In the genomic region with DNA sequence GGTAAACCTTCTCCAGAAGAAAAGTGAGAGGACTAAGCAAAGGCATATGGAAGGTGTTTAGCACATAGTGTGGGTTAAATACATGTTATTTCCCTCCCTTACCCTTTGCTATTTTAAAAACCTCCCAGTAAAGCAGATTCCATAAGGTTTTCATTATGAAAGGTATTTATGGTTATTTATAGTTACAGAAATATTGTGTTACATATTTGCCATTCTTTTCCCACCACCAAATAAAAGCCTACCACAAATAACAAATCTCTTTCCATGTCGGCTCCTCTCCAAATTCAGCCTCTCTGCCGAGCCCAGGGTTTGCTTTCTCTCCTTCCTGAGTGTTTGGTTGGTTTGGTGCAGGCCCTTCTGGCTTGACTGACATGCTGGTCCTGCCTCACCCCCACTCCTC, we compare ENCODE assay signal across 24 cellular contexts.
A peak's percentile ranks its signal among the peaks of the same experiment; 100 is the strongest.
DNase-seq lines count a peak whose midpoint lies in the region; ATAC-seq and TF ChIP-seq lines count a peak whose summit lies in the region.
"Had no signal": no experiment of that assay in that cellular context is flagged by ENCODE, and none has a peak within 500 bp of the region (broad histone marks: within the 10 kb centered on the region; RNA-seq: fewer than 3 reads in every experiment).

No MANE protein-coding gene starts in this region.

- H3K9me2 ChIP-seq in SK-N-SH = no peaks in the 10 kb centered on the region

- H3F3A ChIP-seq in SK-N-SH (replicated peaks; ENCODE audit: insufficient read depth) = no peaks in the 10 kb centered on the region

- no peaks in the 10 kb centered on the region for H3K9me3 ChIP-seq in SK-N-SH
- H3K9me3 ChIP-seq in fibroblast of lung (ENCODE audit: control insufficient read depth, insufficient read depth, low read depth, low read length) = no peaks in the 10 kb centered on the region
- peaks cover 0 to 3% of the 10 kb centered on the region in 2 donors for H3K9me3 ChIP-seq in neuronal stem cell (replicated peaks in 1 of 2; ENCODE audit: control insufficient read depth in 2 of 2, insufficient read depth in 1 of 2, low read depth in 1 of 2, low read length in 2 of 2)
- H3K9me3 ChIP-seq: heart left ventricle had no signal

- no peak overlapping the region for H2BK5ac ChIP-seq in neuronal stem cell (ENCODE audit: low read length)

- no peaks in the 10 kb centered on the region for H3K4me1 Mint-ChIP-seq in activated CD4-positive, alpha-beta T cell treated with anti-CD3 and anti-CD28 coated beads for 36 hours
- H3K4me1 Mint-ChIP-seq: activated B cell treated with CpG ODN at 0.5 μM for 24 hours; memory B cell; naive thymus-derived CD4-positive, alpha-beta T cell had no signal

- H3K36me3 ChIP-seq in SK-N-SH (replicated peaks in 1 of 2; ENCODE audit: control insufficient read depth in 1 of 2, insufficient read depth in 2 of 2, low read length in 1 of 2) = no peaks in the 10 kb centered on the region
- H3K36me3 ChIP-seq in fibroblast of lung (ENCODE audit: control insufficient read depth, insufficient read depth, low read length) = no peaks in the 10 kb centered on the region
- no peaks in the 10 kb centered on the region for H3K36me3 ChIP-seq in neuronal stem cell (replicated peaks in 1 of 2; ENCODE audit: control insufficient read depth in 2 of 2, insufficient read depth in 2 of 2, low read length in 2 of 2)
- no peaks in the 10 kb centered on the region for H3K36me3 ChIP-seq in brain microvascular endothelial cell (replicated peaks)
- H3K36me3 ChIP-seq: heart left ventricle had no signal

- H4K20me1 ChIP-seq in SK-N-SH (ENCODE audit: insufficient read depth) (no peaks in the 10 kb centered on the region), fibroblast of lung (ENCODE audit: control insufficient read depth, extremely low read depth, insufficient read depth, low read length) (no peaks in the 10 kb centered on the region)

- no peak overlapping the region for H2AK5ac ChIP-seq in neuronal stem cell (ENCODE audit: low read depth, low read length)

- no peak for TF ChIP-seq EP300 in SK-N-SH (IDR thresholded peaks at IDR 0.05; ENCODE audit: borderline replicate concordance in 1 of 2, low read depth in 1 of 2, low read length in 1 of 2)

- H3K14ac ChIP-seq in neuronal stem cell (ENCODE audit: low read length) = peak overlapping the region; percentile 56

- no peak overlapping the region for H4K91ac ChIP-seq in neuronal stem cell (ENCODE audit: low read depth, low read length, poor library complexity)

- no peak overlapping the region for H3K23ac ChIP-seq in neuronal stem cell (ENCODE audit: low read depth, low read length, poor library complexity)

- no peak overlapping the region for H3K4ac ChIP-seq in neuronal stem cell (ENCODE audit: low read length)

- H3K9ac ChIP-seq in SK-N-SH (no peak overlapping the region), fibroblast of lung (ENCODE audit: insufficient read depth, low read length) (no peak overlapping the region), neuronal stem cell (ENCODE audit: low read depth, low read length, poor library complexity) (no peak overlapping the region)

- H3K27ac Mint-ChIP-seq in activated CD4-positive, alpha-beta T cell treated with anti-CD3 and anti-CD28 coated beads for 36 hours = no peak overlapping the region
- H3K27ac Mint-ChIP-seq: activated B cell treated with CpG ODN at 0.5 μM for 24 hours; activated naive CD8-positive, alpha-beta T cell; CD4-positive, alpha-beta T cell; memory B cell; naive thymus-derived CD4-positive, alpha-beta T cell had no signal

- H3K36me3 Mint-ChIP-seq in activated CD4-positive, alpha-beta T cell treated with anti-CD3 and anti-CD28 coated beads for 36 hours (ENCODE audit: low read depth) = no peaks in the 10 kb centered on the region
- H3K36me3 Mint-ChIP-seq: activated naive CD8-positive, alpha-beta T cell; memory B cell; naive thymus-derived CD4-positive, alpha-beta T cell had no signal

- intact Hi-C loops in activated CD4-positive, alpha-beta T cell treated with anti-CD3 and anti-CD28 coated beads for 36 hours (cut with DNase I, micrococcal nuclease) = no loop called here

- H2AFZ ChIP-seq in SK-N-SH (ENCODE audit: low read depth) = 0 out of 2 replicates have a peak overlapping the region, but pooled peaks have one; percentile 9
- H2AFZ ChIP-seq in fibroblast of lung (ENCODE audit: low read length) = no peak overlapping the region
- no peak overlapping the region for H2AFZ ChIP-seq in neuronal stem cell (ENCODE audit: low read length)
- H2AFZ ChIP-seq: PC-9 had no signal

- H4K8ac ChIP-seq in neuronal stem cell (ENCODE audit: low read depth, low read length) = no peak overlapping the region

- no peak overlapping the region for H2BK120ac ChIP-seq in neuronal stem cell (ENCODE audit: low read depth, low read length)

- no peak for ATAC-seq in activated CD4-positive, alpha-beta T cell treated with anti-CD3 and anti-CD28 coated beads for 36 hours
- ATAC-seq: heart left ventricle; naive thymus-derived CD4-positive, alpha-beta T cell had no signal

- peaks cover 0 to 7% of the 10 kb centered on the region in 2 experiments; a peak in 2 of 4 replicates for H3K4me1 ChIP-seq in SK-N-SH (ENCODE audit: control insufficient read depth in 1 of 2, insufficient read depth in 2 of 2, low read depth in 1 of 2, low read length in 1 of 2)
- H3K4me1 ChIP-seq in fibroblast of lung (ENCODE audit: control insufficient read depth, extremely low read depth, insufficient read depth, low read length) = peaks cover 7% of the 10 kb centered on the region
- no peaks in the 10 kb centered on the region for H3K4me1 ChIP-seq in neuronal stem cell (ENCODE audit: control insufficient read depth in 2 of 2, insufficient read depth in 1 of 2, low read depth in 1 of 2, low read length in 2 of 2)
- H3K4me1 ChIP-seq: heart left ventricle had no signal

- CTCF ChIA-PET in SK-N-SH (lab: Yijun Ruan, JAX) = no interaction called here
- CTCF ChIA-PET in activated CD4-positive, alpha-beta T cell treated with anti-CD3 and anti-CD28 coated beads for 36 hours (lab: Charles Lee) = interaction anchor here (0.7 kb wide), 1 partner anchor 9 kb away, joined by 5 read pairs; no protein-coding TSS in a partner anchor

- in situ Hi-C loops in brain microvascular endothelial cell (cut with HindIII; ENCODE audit: low pct_ligation_motif_present, low sequenced_read_pairs) = no loop called here

- no peak overlapping the region for H3K4me3 ChIP-seq in SK-N-SH (ENCODE audit: low read depth in 2 of 2, low read length in 1 of 2)
- no peak overlapping the region for H3K4me3 ChIP-seq in fibroblast of lung (replicated peaks in 1 of 4; ENCODE audit: control extremely low read depth in 1 of 4, insufficient read depth in 1 of 4, low read depth in 3 of 4, low read length in 4 of 4)
- no peak overlapping the region for H3K4me3 ChIP-seq in neuronal stem cell (ENCODE audit: low read length in 2 of 2)
- H3K4me3 ChIP-seq in brain microvascular endothelial cell (ENCODE audit: low read depth, low read length) = no peak overlapping the region
- H3K4me3 ChIP-seq: coronary artery, heart left ventricle, PC-9 had no signal

- H3K27ac ChIP-seq in SK-N-SH (ENCODE audit: low read depth in 2 of 2, low read length in 1 of 2) (peak overlapping the region in 1 of 2 experiments; percentile 28; a peak in 1 of 4 replicates), fibroblast of lung (ENCODE audit: insufficient read depth, low read length) (peak overlapping the region; percentile 44), neuronal stem cell (replicated peaks; ENCODE audit: low read length) (no peak overlapping the region), brain microvascular endothelial cell (no peak overlapping the region)
- H3K27ac ChIP-seq: heart left ventricle, PC-9 had no signal

- TF ChIP-seq RAD21 in SK-N-SH (IDR thresholded peaks at IDR 0.05; ENCODE audit: low read length) = no peak

- H2BK15ac ChIP-seq in neuronal stem cell (ENCODE audit: low read length) = no peak overlapping the region

- H3K79me2 ChIP-seq in SK-N-SH (ENCODE audit: insufficient read depth) (no peaks in the 10 kb centered on the region), fibroblast of lung (ENCODE audit: control insufficient read depth, insufficient read depth, low read length) (no peaks in the 10 kb centered on the region)

- WGBS in SK-N-SH (ENCODE audit: low lambda C conversion rate) = 31% methylated on average over 2 of the region's 2 CpGs
- no CpG with 5 or more reads among the region's 2 CpGs for WGBS in neuronal stem cell (ENCODE audit: extremely low coverage in 2 of 2, insufficient read length in 2 of 2, insufficient replicate concordance in 1 of 2), 2 donors

- peaks cover 6% of the 10 kb centered on the region for H3K27me3 Mint-ChIP-seq in activated CD4-positive, alpha-beta T cell treated with anti-CD3 and anti-CD28 coated beads for 36 hours
- H3K27me3 Mint-ChIP-seq: activated naive CD8-positive, alpha-beta T cell had no signal

- DNase-seq in AG20443 (ENCODE audit: low spot score) (peak; percentile 75), SK-N-SH (no peak), fibroblast of lung (ENCODE audit: low read depth in 2 of 2) (peak; percentile 39 to 49), neuronal stem cell (ENCODE audit: low spot score) (no peak), cerebellar nuclear complex (lab: John Stamatoyannopoulos, UW) (no peak), DMS53 (lab: John Stamatoyannopoulos, UW) (no peak), brain microvascular endothelial cell (no peak)
- no peak for DNase-seq in activated CD4-positive, alpha-beta T cell treated with anti-CD3 and anti-CD28 coated beads for 36 hours
- DNase-seq: activated B cell treated with CpG ODN at 0.5 μM for 24 hours; activated CD4-positive, alpha-beta T cell treated with anti-CD3 and anti-CD28 coated beads, Interleukin-2, amount 50 U/mL, for 48 hours; CD4-positive, alpha-beta T cell; heart left ventricle; KG1; MM.1S; naive thymus-derived CD4-positive, alpha-beta T cell; NCI-H1417 treated with DMSO at 0.1 percent for 48 hours; NCI-H510A; PC-9; right cardiac atrium; Right ventricle myocardium superior; stimulated activated naive CD4-positive, alpha-beta T cell treated with Interleukin-2 at 50 U/mL for 16 hours had no signal

- peak overlapping the region; percentile 63; the same call in 1 of the 2 replicates for H3K4me2 ChIP-seq in SK-N-SH
- H3K4me2 ChIP-seq in fibroblast of lung (ENCODE audit: extremely low read depth, insufficient read depth, low read length) = no peak overlapping the region
- no peak overlapping the region for H3K4me2 ChIP-seq in neuronal stem cell (ENCODE audit: insufficient read depth, low read length, poor library complexity, severe bottlenecking)
- H3K4me2 ChIP-seq: PC-9 had no signal

- TF ChIP-seq CTCF in SK-N-SH (IDR thresholded peaks at IDR 0.05) (no peak), fibroblast of lung (conservative IDR thresholded peaks at IDR 0.05 in 1 of 2, IDR thresholded peaks at IDR 0.05 in 1 of 2; ENCODE audit: low read depth in 1 of 2, low read length in 2 of 2) (no peak), brain microvascular endothelial cell (IDR thresholded peaks at IDR 0.05; ENCODE audit: low read depth, low read length, missing control alignments) (no peak)

- H3K27me3 ChIP-seq in SK-N-SH (ENCODE audit: insufficient read depth) (no peaks in the 10 kb centered on the region), fibroblast of lung (ENCODE audit: control insufficient read depth, insufficient read depth, low read length) (no peaks in the 10 kb centered on the region), neuronal stem cell (ENCODE audit: control insufficient read depth in 3 of 3, insufficient read depth in 3 of 3, low read depth in 1 of 3, low read length in 3 of 3) (no peaks in the 10 kb centered on the region), brain microvascular endothelial cell (replicated peaks) (no peaks in the 10 kb centered on the region)
- H3K27me3 ChIP-seq: heart left ventricle had no signal

- no peaks in the 10 kb centered on the region for H3K9me3 Mint-ChIP-seq in activated CD4-positive, alpha-beta T cell treated with anti-CD3 and anti-CD28 coated beads for 36 hours (ENCODE audit: low read depth)
- H3K9me3 Mint-ChIP-seq: activated B cell treated with CpG ODN at 0.5 μM for 24 hours; CD4-positive, alpha-beta T cell; naive thymus-derived CD4-positive, alpha-beta T cell had no signal

- H3K79me1 ChIP-seq in neuronal stem cell (ENCODE audit: low read depth, low read length) = no peaks in the 10 kb centered on the region

- POLR2A ChIA-PET in SK-N-SH (lab: Yijun Ruan, JAX) = no interaction called here
- POLR2A ChIA-PET in activated CD4-positive, alpha-beta T cell treated with anti-CD3 and anti-CD28 coated beads for 36 hours (lab: Charles Lee) = no interaction called here

- no peak overlapping the region for H3K4me3 Mint-ChIP-seq in activated CD4-positive, alpha-beta T cell treated with anti-CD3 and anti-CD28 coated beads for 36 hours
- H3K4me3 Mint-ChIP-seq: activated B cell treated with CpG ODN at 0.5 μM for 24 hours; activated naive CD8-positive, alpha-beta T cell; CD4-positive, alpha-beta T cell; memory B cell; naive thymus-derived CD4-positive, alpha-beta T cell had no signal

- no peak overlapping the region for H2BK12ac ChIP-seq in neuronal stem cell (ENCODE audit: low read length)

- H3K18ac ChIP-seq in neuronal stem cell (ENCODE audit: low read length) = peak overlapping the region; percentile 64

Comparison
In these comparisons a context has a peak if more than half of its experiments do, and no peak if none do; other contexts are left out.
1. DNase-seq: peak in AG20443 (single experiment) and fibroblast of lung (2 of 2); none in SK-N-SH (single experiment), neuronal stem cell (single experiment), cerebellar nuclear complex (0 of 2), DMS53 (single experiment), brain microvascular endothelial cell (single experiment) and activated CD4-positive, alpha-beta T cell treated with anti-CD3 and anti-CD28 coated beads for 36 hours (single experiment).